In the genomic region with DNA sequence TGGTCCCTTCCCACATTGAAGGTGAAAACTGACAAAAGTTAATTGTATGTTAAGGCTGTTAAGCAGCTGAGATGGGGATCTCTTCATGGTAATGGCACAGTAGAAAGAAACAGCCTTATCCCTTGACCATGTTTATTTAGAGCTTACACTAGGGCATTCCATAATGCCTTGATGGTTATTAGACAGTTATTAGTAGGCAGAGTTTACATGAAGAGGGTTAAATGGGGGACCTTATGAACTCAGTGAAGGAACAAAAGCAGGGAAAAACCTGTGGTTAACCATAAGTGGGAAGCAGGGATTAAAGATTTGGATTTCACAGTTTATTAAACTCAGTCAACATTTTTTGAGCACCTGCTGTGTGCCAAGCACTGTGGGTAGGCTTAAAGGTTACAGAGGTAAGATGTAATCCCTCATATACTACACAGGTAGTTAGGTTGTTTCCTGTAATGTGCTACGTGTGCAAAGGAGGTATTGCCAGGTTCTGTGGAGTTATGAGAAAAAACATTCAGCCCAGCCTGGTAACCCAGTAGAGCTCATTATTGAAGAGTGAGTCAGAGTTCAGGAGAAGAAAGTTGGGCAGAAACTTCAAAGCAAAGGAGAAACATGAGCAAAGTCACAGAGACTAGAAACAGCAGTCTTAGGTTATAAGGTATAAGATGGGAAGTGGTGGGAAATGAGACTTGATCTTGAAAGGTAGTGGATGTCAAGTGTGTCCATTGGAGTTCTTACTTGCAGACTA, we compare ENCODE assay signal across 1 cellular context.
TF ChIP-seq lines count a peak whose summit lies in the region.

No MANE protein-coding gene starts in this region.

TF ChIP-seq in HEK293T, 16 proteins besides CTCF, POLR2A, EP300 and RAD21:
- TF ChIP-seq SP1 (IDR thresholded peaks at IDR 0.05) (no peak), BHLHE40 (IDR thresholded peaks at IDR 0.05; ENCODE audit: borderline replicate concordance) (no peak), FOXM1 (IDR thresholded peaks at IDR 0.05; ENCODE audit: borderline replicate concordance) (no peak), FOXA1 (IDR thresholded peaks at IDR 0.05) (no peak), ARNT (IDR thresholded peaks at IDR 0.05) (no peak)
- TF ChIP-seq, protein P1, sequence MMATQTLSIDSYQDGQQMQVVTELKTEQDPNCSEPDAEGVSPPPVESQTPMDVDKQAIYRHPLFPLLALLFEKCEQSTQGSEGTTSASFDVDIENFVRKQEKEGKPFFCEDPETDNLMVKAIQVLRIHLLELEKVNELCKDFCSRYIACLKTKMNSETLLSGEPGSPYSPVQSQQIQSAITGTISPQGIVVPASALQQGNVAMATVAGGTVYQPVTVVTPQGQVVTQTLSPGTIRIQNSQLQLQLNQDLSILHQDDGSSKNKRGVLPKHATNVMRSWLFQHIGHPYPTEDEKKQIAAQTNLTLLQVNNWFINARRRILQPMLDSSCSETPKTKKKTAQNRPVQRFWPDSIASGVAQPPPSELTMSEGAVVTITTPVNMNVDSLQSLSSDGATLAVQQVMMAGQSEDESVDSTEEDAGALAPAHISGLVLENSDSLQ (IDR thresholded peaks at IDR 0.05): no peak
